20 cellular contexts compared by ENCODE assay signal in the genomic region with DNA sequence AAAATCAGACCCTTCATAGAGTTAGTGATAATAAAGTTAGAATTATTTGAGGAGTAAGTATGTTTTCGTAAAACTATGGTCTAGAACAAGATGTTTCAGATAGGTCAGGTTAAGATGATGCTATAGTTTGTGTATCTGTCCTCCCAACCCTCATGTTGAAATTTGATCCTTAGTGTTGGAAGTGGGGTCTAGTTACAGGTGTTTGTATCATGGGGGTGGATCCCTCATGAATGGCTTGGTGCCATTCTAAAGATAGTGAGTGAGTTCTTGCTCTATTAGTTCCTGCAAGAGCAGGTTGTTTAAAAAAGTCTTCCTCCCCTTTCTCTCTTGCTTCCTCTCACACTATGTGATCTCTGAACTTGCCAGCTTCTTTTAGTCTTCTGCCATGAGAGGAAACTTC.
"Had no signal": no experiment of that assay in that cellular context is flagged by ENCODE, and none has a peak within 500 bp of the region (broad histone marks: within the 10 kb centered on the region; RNA-seq: fewer than 3 reads in every experiment).

No MANE protein-coding gene starts in this region.

- H3K4me3 Mint-ChIP-seq: naive thymus-derived CD8-positive, alpha-beta T cell; neural crest cell had no signal

- ATAC-seq: heart left ventricle; left lobe of liver; mucosa of descending colon; naive thymus-derived CD8-positive, alpha-beta T cell had no signal

- H3K27me3 Mint-ChIP-seq: naive thymus-derived CD8-positive, alpha-beta T cell had no signal

- H3K27ac Mint-ChIP-seq: naive thymus-derived CD8-positive, alpha-beta T cell had no signal

- H3K4me1 Mint-ChIP-seq: naive thymus-derived CD8-positive, alpha-beta T cell; neural crest cell had no signal

- DNase-seq: cortex of kidney; dorsolateral prefrontal cortex; effector CD8-positive, alpha-beta T cell; foreskin melanocyte; heart left ventricle; hippocampal formation; kidney glomerular epithelial cell; mammary epithelial cell; mucosa of descending colon; naive thymus-derived CD8-positive, alpha-beta T cell; posterior cingulate gyrus; sigmoid colon; stimulated activated CD4-positive, alpha-beta T cell treated with anti-CD3 and anti-CD28 coated beads, Interleukin-2, amount 100 ng/mL, for 24 hours; stimulated activated naive CD4-positive, alpha-beta T cell; stomach; substantia nigra; transverse colon had no signal

- FAIRE-seq: islet of Langerhans had no signal
